ENCODE assay signal across 18 cellular contexts in the genomic region with DNA sequence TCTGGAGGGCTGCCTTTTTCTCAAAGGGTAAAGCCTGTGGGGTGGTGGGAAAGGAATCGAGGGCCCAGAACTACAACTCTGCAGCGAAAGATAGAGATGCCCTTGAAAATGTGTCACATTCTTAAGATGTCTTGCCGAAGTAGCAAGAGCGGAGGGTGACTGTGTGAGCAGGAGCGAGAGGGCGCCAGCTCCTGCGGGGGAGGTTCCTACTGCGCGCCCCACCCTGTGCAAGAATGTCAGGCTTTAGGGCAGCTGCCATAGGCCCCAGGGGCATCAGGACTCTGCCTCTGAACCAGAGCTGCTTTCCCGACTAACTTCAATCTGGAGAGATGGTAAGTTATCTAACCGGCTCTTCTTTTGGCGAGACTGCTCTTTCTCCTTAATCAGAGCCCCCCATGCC.
"Had no signal": no experiment of that assay in that cellular context is flagged by ENCODE, and none has a peak within 500 bp of the region (broad histone marks: within the 10 kb centered on the region; RNA-seq: fewer than 3 reads in every experiment).

No MANE protein-coding gene starts in this region.

- H3K27me3 ChIP-seq: esophagus muscularis mucosa, SJSA1, transverse colon had no signal

- ATAC-seq: activated CD8-positive, alpha-beta T cell treated with anti-CD3 and anti-CD28 coated beads for 36 hours; activated T-cell treated with anti-CD3 and anti-CD28 coated beads, Interleukin-2, amount 50 U/mL, for 72 hours; naive thymus-derived CD4-positive, alpha-beta T cell; WTC11 had no signal

- H3K4me3 ChIP-seq: esophagus muscularis mucosa, lung, SJSA1, transverse colon had no signal

- H3K9me3 ChIP-seq: esophagus muscularis mucosa, SJSA1, transverse colon had no signal

- H3K27me3 Mint-ChIP-seq: activated CD8-positive, alpha-beta T cell treated with anti-CD3 and anti-CD28 coated beads for 36 hours; activated naive CD8-positive, alpha-beta T cell treated with anti-CD3 and anti-CD28 coated beads, Interleukin-2, amount 10 ng/mL, durations not matched to agents 7 days and 5 days; naive thymus-derived CD4-positive, alpha-beta T cell had no signal

- H3K9me3 Mint-ChIP-seq: activated CD8-positive, alpha-beta T cell treated with anti-CD3 and anti-CD28 coated beads for 36 hours; activated naive CD8-positive, alpha-beta T cell treated with anti-CD3 and anti-CD28 coated beads, Interleukin-2, amount 10 ng/mL, durations not matched to agents 7 days and 5 days; activated T-cell treated with anti-CD3 and anti-CD28 coated beads, Interleukin-2, amount 50 U/mL, for 72 hours; naive thymus-derived CD4-positive, alpha-beta T cell; WTC11 had no signal

- H3K4me1 Mint-ChIP-seq: WTC11 had no signal

- DNase-seq: activated CD4-positive, alpha-beta T cell treated with anti-CD3 and anti-CD28 coated beads for 48 hours; activated CD8-positive, alpha-beta T cell treated with anti-CD3 and anti-CD28 coated beads for 36 hours; activated gamma-delta T cell treated with Interleukin-2 at 50 U/mL for 16 hours; activated naive CD8-positive, alpha-beta T cell treated with anti-CD3 and anti-CD28 coated beads, Interleukin-2, amount 10 ng/mL, durations not matched to agents 7 days and 5 days; activated T-cell treated with anti-CD3 and anti-CD28 coated beads, Interleukin-2, amount 50 U/mL, for 72 hours; aorta; left cardiac atrium; naive thymus-derived CD4-positive, alpha-beta T cell; retina; stimulated activated CD4-positive, alpha-beta T cell treated with anti-CD3 and anti-CD28 coated beads, Interleukin-15, amount 100 ng/mL, for 24 hours; stimulated activated CD4-positive, alpha-beta T cell treated with anti-CD3 and anti-CD28 coated beads, Interleukin-4, amount 100 ng/mL, for 1 hour; stimulated activated naive CD4-positive, alpha-beta T cell; SW 1271; transverse colon had no signal

- H3K27ac ChIP-seq: esophagus muscularis mucosa, SJSA1, transverse colon had no signal

- H3K27ac Mint-ChIP-seq: activated CD8-positive, alpha-beta T cell treated with anti-CD3 and anti-CD28 coated beads for 36 hours; activated naive CD8-positive, alpha-beta T cell treated with anti-CD3 and anti-CD28 coated beads, Interleukin-2, amount 10 ng/mL, durations not matched to agents 7 days and 5 days; activated T-cell treated with anti-CD3 and anti-CD28 coated beads, Interleukin-2, amount 50 U/mL, for 72 hours; WTC11 had no signal

- H3K4me3 Mint-ChIP-seq: activated CD8-positive, alpha-beta T cell treated with anti-CD3 and anti-CD28 coated beads for 36 hours; activated naive CD8-positive, alpha-beta T cell treated with anti-CD3 and anti-CD28 coated beads, Interleukin-2, amount 10 ng/mL, durations not matched to agents 7 days and 5 days; activated T-cell treated with anti-CD3 and anti-CD28 coated beads, Interleukin-2, amount 50 U/mL, for 72 hours; naive thymus-derived CD4-positive, alpha-beta T cell; WTC11 had no signal

- H3K4me1 ChIP-seq: esophagus muscularis mucosa, SJSA1, transverse colon had no signal
